Comparison of ENCODE assay signal across 10 cellular contexts in genomic region chr6:149558029-149558428, GRCh38.
ATAC-seq and TF ChIP-seq lines count a peak whose summit lies in the region.
"Had no signal": no experiment of that assay in that cellular context is flagged by ENCODE, and none has a peak within 500 bp of the region (broad histone marks: within the 10 kb centered on the region; RNA-seq: fewer than 3 reads in every experiment).

No MANE protein-coding gene starts in this region.

- ATAC-seq in GM21381 (IDR thresholded peaks at IDR 0.05; ENCODE audit: unreplicated experiment) = no peak
- ATAC-seq: A549; CD8-positive, alpha-beta T cell had no signal

- CTCF ChIA-PET in HEK293 (lab: Yijun Ruan, JAX) = no interaction called here

- H3K27ac ChIP-seq in HEK293 (ENCODE audit: extremely low read depth, low read depth, low read length) = no peak overlapping the region
- H3K27ac ChIP-seq: 22Rv1; A549; BLaER1; BLaER1 treated with 17β-estradiol and CSF1 and Interleukin-3, amounts not matched to agents 10 nM and 100 nM; C4-2B had no signal

- no peaks in the 10 kb centered on the region for H3K9me3 ChIP-seq in HEK293 (ENCODE audit: control insufficient read depth, insufficient read depth, low read depth, low read length)
- H3K9me3 ChIP-seq: A549; BE2C; BLaER1; BLaER1 treated with 17β-estradiol and CSF1 and Interleukin-3, amounts not matched to agents 10 nM and 100 nM; Caco-2 had no signal

- no peaks in the 10 kb centered on the region for H3K4me1 ChIP-seq in HEK293 (ENCODE audit: control insufficient read depth, insufficient read depth, low read length)
- H3K4me1 ChIP-seq: BE2C; BLaER1; BLaER1 treated with 17β-estradiol and CSF1 and Interleukin-3, amounts not matched to agents 10 nM and 100 nM; Caco-2 had no signal

- TF ChIP-seq CTCF in HEK293 (tag by site-specific recombination; IDR thresholded peaks at IDR 0.05) = no peak

- POLR2A ChIA-PET in HEK293 (lab: Yijun Ruan, JAX) = no interaction called here

- no peaks in the 10 kb centered on the region for H3K36me3 ChIP-seq in HEK293 (ENCODE audit: control insufficient read depth in 2 of 2, insufficient read depth in 1 of 2, low read length in 2 of 2)
- H3K36me3 ChIP-seq: BE2C; BLaER1; BLaER1 treated with 17β-estradiol and CSF1 and Interleukin-3, amounts not matched to agents 10 nM and 100 nM had no signal

- H3K4me3 ChIP-seq in HEK293 (ENCODE audit: low read depth, low read length) = no peak overlapping the region
- H3K4me3 ChIP-seq: A549; BLaER1; BLaER1 treated with 17β-estradiol and CSF1 and Interleukin-3, amounts not matched to agents 10 nM and 100 nM had no signal

TF ChIP-seq in HEK293, 187 proteins besides CTCF, POLR2A, EP300 and RAD21:
- TF ChIP-seq YY2 (tag by site-specific recombination; IDR thresholded peaks at IDR 0.05) = no peak
- peak; percentile 93 for TF ChIP-seq ZNF133 (tag by site-specific recombination; IDR thresholded peaks at IDR 0.05)
TF ChIP-seq in HEK293: peak in this region for 1.
